9 cellular contexts compared by ENCODE assay signal in the genomic region with DNA sequence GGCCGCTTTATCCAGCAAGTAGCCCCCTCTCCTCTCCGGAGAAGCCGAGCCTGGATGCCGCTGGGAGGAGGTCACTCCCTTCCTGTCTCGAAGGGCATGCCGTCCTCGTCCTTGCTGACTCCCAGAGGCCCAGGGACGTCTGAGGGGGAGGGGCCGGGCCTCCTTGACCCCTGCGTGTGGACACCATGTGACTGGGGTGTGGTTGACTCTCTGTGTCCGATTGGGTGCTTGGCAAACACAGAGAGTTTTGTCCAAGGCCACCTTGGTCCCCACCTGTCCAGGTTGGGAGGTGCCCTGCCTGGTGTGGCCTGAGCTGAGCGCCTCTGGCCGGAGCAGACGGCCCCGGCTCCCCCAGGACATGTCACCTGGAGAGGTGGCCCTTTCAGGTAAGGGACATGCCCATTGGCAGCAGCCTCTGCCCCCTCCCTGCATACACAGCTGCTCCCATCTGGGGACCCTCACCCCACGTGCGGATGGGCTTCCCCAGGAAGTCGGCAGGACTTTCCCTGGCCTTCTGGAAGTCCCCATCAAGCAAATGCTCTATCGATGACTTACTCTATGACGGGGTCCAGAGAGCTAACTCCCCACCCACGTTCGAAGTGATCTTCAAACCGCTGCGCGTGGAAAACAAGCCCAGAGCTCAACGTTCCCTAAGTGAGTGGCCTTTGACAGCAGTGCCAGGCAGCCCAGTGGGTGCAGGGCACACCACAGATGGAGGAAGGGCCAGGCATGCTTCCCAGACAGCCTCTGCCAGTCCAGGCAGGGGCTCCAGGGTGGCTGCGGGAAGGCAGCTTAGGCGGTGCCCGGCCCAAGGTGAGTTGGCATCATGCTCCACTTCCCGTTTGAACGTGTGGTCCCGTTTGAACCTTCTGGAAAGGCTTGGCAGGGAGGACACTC. TPM values are rescaled to one million over a fixed set of nuclear protein-coding genes. Genes with fewer than 3 reads are reported as not detected.
A peak's percentile ranks its signal among the peaks of the same experiment; 100 is the strongest.
DNase-seq lines count a peak whose midpoint lies in the region; ATAC-seq and TF ChIP-seq lines count a peak whose summit lies in the region.
"Had no signal": no experiment of that assay in that cellular context is flagged by ENCODE, and none has a peak within 500 bp of the region (broad histone marks: within the 10 kb centered on the region; RNA-seq: fewer than 3 reads in every experiment).

A gene (plus strand): TSS at position 634 of the 897 bp plus-strand sequence. CDS start 1,912 bp downstream, outside the sequence.

- H3K4me3 Mint-ChIP-seq in activated T-cell treated with anti-CD3 and anti-CD28 coated beads, Interleukin-2, amount 50 U/mL, for 72 hours: peak within 1 kb of the TSS; percentile 48 to 51
- peak within 1 kb of the TSS; percentile 53 for H3K4me3 Mint-ChIP-seq in activated T-helper 17 cell treated with anti-CD3 and anti-CD28 coated beads, Interleukin-2, amount 50 U/mL, for 72 hours
- H3K4me3 Mint-ChIP-seq in T-cell: no peak within 1 kb of the TSS
- H3K4me3 Mint-ChIP-seq: activated naive CD8-positive, alpha-beta T cell treated with anti-CD3 and anti-CD28 coated beads, Interleukin-2, amount 10 ng/mL, durations not matched to agents 7 days and 5 days had no signal

- H3K4ac ChIP-seq in mesenchymal stem cell (ENCODE audit: low read depth in 1 of 2, low read length in 2 of 2): no peak within 1 kb of the TSS

- peaks cover 4% of the 10 kb centered on the region for H3K9me3 ChIP-seq in mesenchymal stem cell (ENCODE audit: control insufficient read depth, low read length)
- H3K9me3 ChIP-seq in testis: no peaks in the 10 kb centered on the region

- H3K27ac Mint-ChIP-seq in activated T-cell treated with anti-CD3 and anti-CD28 coated beads, Interleukin-2, amount 50 U/mL, for 72 hours: peak within 1 kb of the TSS; percentile 44
- peak within 1 kb of the TSS; percentile 77 for H3K27ac Mint-ChIP-seq in activated T-helper 17 cell treated with anti-CD3 and anti-CD28 coated beads, Interleukin-2, amount 50 U/mL, for 72 hours
- H3K27ac Mint-ChIP-seq in T-cell: no peak within 1 kb of the TSS
- H3K27ac Mint-ChIP-seq: activated naive CD8-positive, alpha-beta T cell treated with anti-CD3 and anti-CD28 coated beads, Interleukin-2, amount 10 ng/mL, durations not matched to agents 7 days and 5 days had no signal

- no peak within 1 kb of the TSS for H3K4me2 ChIP-seq in mesenchymal stem cell (ENCODE audit: low read length, poor library complexity, severe bottlenecking)

- H3K36me3 ChIP-seq in mesenchymal stem cell (ENCODE audit: control insufficient read depth in 1 of 2, insufficient read depth in 2 of 2, low read depth in 1 of 2, low read length in 2 of 2) (no peaks in the 10 kb centered on the region), testis (ENCODE audit: low read depth, missing control alignments) (no peaks in the 10 kb centered on the region)

- H3K4me1 ChIP-seq in mesenchymal stem cell (ENCODE audit: control insufficient read depth, insufficient read depth, low read depth, low read length) (no peaks in the 10 kb centered on the region), testis (peaks cover 24% of the 10 kb centered on the region)

- peak; percentile 25 to 76 for ATAC-seq in activated T-cell treated with anti-CD3 and anti-CD28 coated beads, Interleukin-2, amount 50 U/mL, for 72 hours (replicated peaks in 1 of 2)
- peak; percentile 90 for ATAC-seq in activated T-helper 17 cell treated with anti-CD3 and anti-CD28 coated beads, Interleukin-2, amount 50 U/mL, for 72 hours (replicated peaks)
- ATAC-seq in T-cell (replicated peaks in 1 of 4) (no peak), GM21447 (IDR thresholded peaks at IDR 0.05; ENCODE audit: unreplicated experiment) (no peak)

- no peaks in the 10 kb centered on the region for H3K36me3 Mint-ChIP-seq in activated T-cell treated with anti-CD3 and anti-CD28 coated beads, Interleukin-2, amount 50 U/mL, for 72 hours (ENCODE audit: insufficient read depth in 2 of 2)
- H3K36me3 Mint-ChIP-seq in activated T-helper 17 cell treated with anti-CD3 and anti-CD28 coated beads, Interleukin-2, amount 50 U/mL, for 72 hours (ENCODE audit: low read depth): no peaks in the 10 kb centered on the region
- no peaks in the 10 kb centered on the region for H3K36me3 Mint-ChIP-seq in T-cell
- H3K36me3 Mint-ChIP-seq: activated naive CD8-positive, alpha-beta T cell treated with anti-CD3 and anti-CD28 coated beads, Interleukin-2, amount 10 ng/mL, durations not matched to agents 7 days and 5 days had no signal

- no peaks in the 10 kb centered on the region for H3K79me1 ChIP-seq in mesenchymal stem cell (replicated peaks; ENCODE audit: low read length, poor library complexity, severe bottlenecking)

- H3K4me1 Mint-ChIP-seq in activated T-cell treated with anti-CD3 and anti-CD28 coated beads, Interleukin-2, amount 50 U/mL, for 72 hours (ENCODE audit: low read depth): no peaks in the 10 kb centered on the region
- peaks cover 5% of the 10 kb centered on the region for H3K4me1 Mint-ChIP-seq in activated T-helper 17 cell treated with anti-CD3 and anti-CD28 coated beads, Interleukin-2, amount 50 U/mL, for 72 hours
- H3K4me1 Mint-ChIP-seq in T-cell: peaks cover 0 to 3% (median 2%) of the 10 kb centered on the region in 3 donors
- H3K4me1 Mint-ChIP-seq: activated naive CD8-positive, alpha-beta T cell treated with anti-CD3 and anti-CD28 coated beads, Interleukin-2, amount 10 ng/mL, durations not matched to agents 7 days and 5 days had no signal

- no peak within 1 kb of the TSS for H4K8ac ChIP-seq in mesenchymal stem cell (ENCODE audit: low read length)

- H2AFZ ChIP-seq in mesenchymal stem cell (ENCODE audit: low read depth, low read length): no peak within 1 kb of the TSS

- H3K9ac ChIP-seq in mesenchymal stem cell (ENCODE audit: low read length): peak within 1 kb of the TSS; percentile 59

- no peaks in the 10 kb centered on the region for H3K9me3 Mint-ChIP-seq in activated T-cell treated with anti-CD3 and anti-CD28 coated beads, Interleukin-2, amount 50 U/mL, for 72 hours
- H3K9me3 Mint-ChIP-seq in activated T-helper 17 cell treated with anti-CD3 and anti-CD28 coated beads, Interleukin-2, amount 50 U/mL, for 72 hours: no peaks in the 10 kb centered on the region
- H3K9me3 Mint-ChIP-seq in T-cell: no peaks in the 10 kb centered on the region
- H3K9me3 Mint-ChIP-seq: activated naive CD8-positive, alpha-beta T cell treated with anti-CD3 and anti-CD28 coated beads, Interleukin-2, amount 10 ng/mL, durations not matched to agents 7 days and 5 days had no signal

- H2BK120ac ChIP-seq in mesenchymal stem cell (ENCODE audit: low read depth, low read length): no peak within 1 kb of the TSS

- POLR2A ChIA-PET in T-cell (lab: Charles Lee): no interaction called here

- no peak within 1 kb of the TSS for H3K23ac ChIP-seq in mesenchymal stem cell (ENCODE audit: low read length in 2 of 2)

- no peak within 1 kb of the TSS for H2AK5ac ChIP-seq in mesenchymal stem cell (ENCODE audit: low read length, severe bottlenecking)

- H3K14ac ChIP-seq in mesenchymal stem cell (ENCODE audit: low read length in 2 of 2): no peak within 1 kb of the TSS

- no peak within 1 kb of the TSS for H2BK5ac ChIP-seq in mesenchymal stem cell (ENCODE audit: low read depth, low read length, poor library complexity, severe bottlenecking)

- H2BK12ac ChIP-seq in mesenchymal stem cell (ENCODE audit: low read length in 2 of 2): peak within 1 kb of the TSS in 1 of 2 experiments; percentile 10

- no peaks in the 10 kb centered on the region for H3K27me3 Mint-ChIP-seq in activated T-cell treated with anti-CD3 and anti-CD28 coated beads, Interleukin-2, amount 50 U/mL, for 72 hours (ENCODE audit: low read depth)
- peaks cover 4% of the 10 kb centered on the region for H3K27me3 Mint-ChIP-seq in activated T-helper 17 cell treated with anti-CD3 and anti-CD28 coated beads, Interleukin-2, amount 50 U/mL, for 72 hours
- peaks cover 0 to 3% of the 10 kb centered on the region in 2 donors for H3K27me3 Mint-ChIP-seq in T-cell
- H3K27me3 Mint-ChIP-seq: activated naive CD8-positive, alpha-beta T cell treated with anti-CD3 and anti-CD28 coated beads, Interleukin-2, amount 10 ng/mL, durations not matched to agents 7 days and 5 days had no signal

- no peak within 1 kb of the TSS for H3K4me3 ChIP-seq in mesenchymal stem cell (ENCODE audit: insufficient read depth in 1 of 2, low read depth in 1 of 2, low read length in 2 of 2)
- no peak within 1 kb of the TSS for H3K4me3 ChIP-seq in testis

- no peak for TF ChIP-seq POLR2A in testis (IDR thresholded peaks at IDR 0.05)

- 91% methylated on average over 27 of the region's 32 CpGs for WGBS in mesenchymal stem cell
- 70 to 78% methylated on average over 12 to 32 of the region's 32 CpGs for WGBS in testis, 2 donors

- H3K18ac ChIP-seq in mesenchymal stem cell (ENCODE audit: low read depth in 1 of 2, low read length in 2 of 2): peak within 1 kb of the TSS in 1 of 2 experiments; percentile 43

- H3K27ac ChIP-seq in mesenchymal stem cell (ENCODE audit: low read length, poor library complexity, severe bottlenecking) (no peak within 1 kb of the TSS), testis (peak within 1 kb of the TSS; percentile 65 to 86)

- no peak within 1 kb of the TSS for H2BK15ac ChIP-seq in mesenchymal stem cell (ENCODE audit: low read depth, poor library complexity, severe bottlenecking)

- peak within 1 kb of the TSS; percentile 22 for H4K91ac ChIP-seq in mesenchymal stem cell (ENCODE audit: low read length)

- H3K27me3 ChIP-seq in mesenchymal stem cell (ENCODE audit: control insufficient read depth in 1 of 2, insufficient read depth in 1 of 2, low read length in 2 of 2): peaks cover 20 to 62% of the 10 kb centered on the region in 2 experiments
- no peaks in the 10 kb centered on the region for H3K27me3 ChIP-seq in testis

- no peak for TF ChIP-seq CTCF in testis (IDR thresholded peaks at IDR 0.05)

- intact Hi-C loops in testis (cut with DNase I; ENCODE audit: low total_unique reads): no loop called here

- DNase-seq in activated T-cell treated with anti-CD3 and anti-CD28 coated beads, Interleukin-2, amount 50 U/mL, for 72 hours: peak in 1 of 2 donors; percentile 15
- DNase-seq in activated T-cell treated with anti-CD3 and anti-CD28 coated beads, Interleukin-2, amount 50 U/mL, for 48 hours: no peak
- DNase-seq in mesenchymal stem cell (no peak), testis (no peak), T-cell (no peak), NCI-H1694 (lab: John Stamatoyannopoulos, UW) (no peak)
- DNase-seq: activated naive CD8-positive, alpha-beta T cell treated with anti-CD3 and anti-CD28 coated beads, Interleukin-2, amount 10 ng/mL, durations not matched to agents 7 days and 5 days had no signal

- CTCF ChIA-PET in T-cell (lab: Charles Lee): no interaction called here

RNA-seq across cellular contexts. Expression of the gene that starts here (rescaled TPM):
- total RNA-seq in activated T-cell treated with anti-CD3 and anti-CD28 coated beads, Interleukin-2, amount 50 U/mL, for 72 hours: 1 to 10 TPM; 2.3 to 5.5 TPM
- 1 to 10 TPM in 1 of 2 donors, under 1 TPM in 1; 0.26 to 4.7 TPM for total RNA-seq in activated T-helper 17 cell treated with anti-CD3 and anti-CD28 coated beads, Interleukin-2, amount 50 U/mL, for 72 hours
- 0.03 TPM for polyA plus RNA-seq in mesenchymal stem cell (2013, experiment 1 of 2)
- polyA plus RNA-seq in mesenchymal stem cell (2013, experiment 2 of 2): 0.01 TPM
- total RNA-seq in testis (1 to 10 TPM; 3.9 to 8.8 TPM), T-cell (1 to 10 TPM in 2 of 5 donors, under 1 TPM in 3; 0.12 to 1.7 (median 0.92) TPM)
- 3.3 TPM for polyA plus RNA-seq in testis (ENCODE audit: insufficient read depth, low read depth, low replicate concordance)

Comparison
In these comparisons a context has a peak if more than half of its experiments do, and no peak if none do; other contexts are left out.
1. ATAC-seq: peak in activated T-cell treated with anti-CD3 and anti-CD28 coated beads, Interleukin-2, amount 50 U/mL, for 72 hours (2 of 2) and activated T-helper 17 cell treated with anti-CD3 and anti-CD28 coated beads, Interleukin-2, amount 50 U/mL, for 72 hours (single experiment); none in T-cell (0 of 4) and GM21447 (single experiment).
2. H3K27ac Mint-ChIP-seq: peak in activated T-cell treated with anti-CD3 and anti-CD28 coated beads, Interleukin-2, amount 50 U/mL, for 72 hours (single experiment) and activated T-helper 17 cell treated with anti-CD3 and anti-CD28 coated beads, Interleukin-2, amount 50 U/mL, for 72 hours (single experiment); none in T-cell (0 of 2).
3. H3K4me3 Mint-ChIP-seq: peak in activated T-cell treated with anti-CD3 and anti-CD28 coated beads, Interleukin-2, amount 50 U/mL, for 72 hours (2 of 2) and activated T-helper 17 cell treated with anti-CD3 and anti-CD28 coated beads, Interleukin-2, amount 50 U/mL, for 72 hours (single experiment); none in T-cell (0 of 3).